13 cellular contexts compared by ENCODE assay signal in the genomic region with DNA sequence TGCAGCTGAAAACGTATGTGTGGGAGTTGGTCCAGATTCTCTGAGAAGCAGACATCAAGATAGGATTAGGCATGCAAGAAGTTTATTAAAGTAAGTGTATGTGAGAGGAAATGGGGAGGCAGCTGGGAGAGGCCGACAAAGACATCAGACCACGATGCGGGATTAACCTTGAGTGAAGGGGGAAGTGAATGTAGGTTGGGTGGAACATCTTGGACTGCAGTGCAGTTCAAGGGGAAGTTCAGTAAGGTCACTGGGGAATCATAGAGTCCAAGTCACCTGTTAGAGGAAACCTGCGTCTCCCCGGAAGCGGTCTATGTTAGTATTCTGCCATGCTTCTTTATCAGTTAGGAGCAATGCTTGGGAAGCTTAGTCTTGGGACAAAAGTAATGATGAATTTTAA. TPM values are rescaled to one million over a fixed set of nuclear protein-coding genes. Genes with fewer than 3 reads are reported as not detected.
A peak's percentile ranks its signal among the peaks of the same experiment; 100 is the strongest.
DNase-seq lines count a peak whose midpoint lies in the region; ATAC-seq, FAIRE-seq and TF ChIP-seq lines count a peak whose summit lies in the region.
"Had no signal": no experiment of that assay in that cellular context is flagged by ENCODE, and none has a peak within 500 bp of the region (broad histone marks: within the 10 kb centered on the region; RNA-seq: fewer than 3 reads in every experiment).

No MANE protein-coding gene starts in this region.

- no peak overlapping the region for H4K5ac ChIP-seq in H1 (ENCODE audit: insufficient read length, low read depth, low read length)

- peak overlapping the region; percentile 52; the same call in 1 of the 2 replicates for H2AFZ ChIP-seq in H1 (ENCODE audit: low read length)

- CTCF ChIA-PET in H1 (lab: Charles Lee; ENCODE audit: partially characterized antibody) = interaction anchor here (1.2 kb wide), 1 partner anchor 160 kb away, joined by 3 read pairs; no protein-coding TSS in a partner anchor

- H3K23ac ChIP-seq in H1 (ENCODE audit: insufficient read length) = no peak overlapping the region

- H3K36me3 ChIP-seq in H1 (ENCODE audit: control insufficient read depth in 2 of 4, insufficient read depth in 4 of 4, low read length in 3 of 4) = no peaks in the 10 kb centered on the region
- H3K36me3 ChIP-seq in vagina = no peaks in the 10 kb centered on the region
- H3K36me3 ChIP-seq: HAP-1 had no signal

- H2BK20ac ChIP-seq in H1 (ENCODE audit: low read length) = no peak overlapping the region

- no peaks in the 10 kb centered on the region for H3K79me2 ChIP-seq in H1 (ENCODE audit: control insufficient read depth in 1 of 2, insufficient read depth in 2 of 2, low read length in 2 of 2)

- H3K9me3 ChIP-seq in H1 (ENCODE audit: insufficient read depth in 2 of 2, low read depth in 1 of 2, low read length in 1 of 2) (no peaks in the 10 kb centered on the region), vagina (no peaks in the 10 kb centered on the region)
- H3K9me3 ChIP-seq: HAP-1 had no signal

- H3K4ac ChIP-seq in H1 (replicated peaks; ENCODE audit: insufficient read length, low read depth, low read length) = no peak overlapping the region

- H3K27me3 ChIP-seq in H1 (replicated peaks in 1 of 4; ENCODE audit: control insufficient read depth in 3 of 4, extremely low read depth in 1 of 4, insufficient read depth in 3 of 4, low read length in 3 of 4) (no peaks in the 10 kb centered on the region), vagina (no peaks in the 10 kb centered on the region)

- no peaks in the 10 kb centered on the region for H3K79me1 ChIP-seq in H1 (ENCODE audit: low read depth, low read length)

- no peak overlapping the region for H2AK5ac ChIP-seq in H1 (ENCODE audit: low read depth, low read length)

- WGBS in H1 (ENCODE audit: extremely low coverage in 1 of 2, insufficient coverage in 1 of 2, insufficient read length in 1 of 2, insufficient replicate concordance in 2 of 2, low coverage in 1 of 2, low lambda C conversion rate in 2 of 2, missing lambda C conversion rate in 1 of 2), 2 experiments = 84% methylated on average over 7 of the region's 7 CpGs; no CpG with 5 or more reads in 1 of the 2 experiments

- no peak for TF ChIP-seq CTCF in H1 (IDR thresholded peaks at IDR 0.05; ENCODE audit: control extremely low read depth in 1 of 3, insufficient read depth in 1 of 3, low read depth in 1 of 3, low read length in 3 of 3)
- no peak for TF ChIP-seq CTCF in vagina (IDR thresholded peaks at IDR 0.05)

- POLR2A ChIA-PET in H1 (lab: Charles Lee; ENCODE audit: partially characterized antibody) = no interaction called here

- H3K4me2 ChIP-seq in H1 (ENCODE audit: insufficient read depth in 1 of 2, low read depth in 2 of 2, low read length in 2 of 2) = no peak overlapping the region

- H2BK120ac ChIP-seq in H1 (replicated peaks; ENCODE audit: low read depth, low read length) = no peak overlapping the region

- no peak for FAIRE-seq in H1 (lab: Jason Lieb, UNC)

- H3K14ac ChIP-seq in H1 (ENCODE audit: insufficient read length) = no peak overlapping the region

- H3K56ac ChIP-seq in H1 (replicated peaks; ENCODE audit: insufficient read length, low read depth, low read length) = no peak overlapping the region

- no peaks in the 10 kb centered on the region for H4K20me1 ChIP-seq in H1 (replicated peaks in 1 of 2; ENCODE audit: control insufficient read depth in 1 of 2, insufficient read depth in 2 of 2, low read length in 2 of 2)

- H3K23me2 ChIP-seq in H1 (ENCODE audit: low read depth, low read length) = no peaks in the 10 kb centered on the region

- no peak overlapping the region for H3K9ac ChIP-seq in H1 (replicated peaks in 1 of 4; ENCODE audit: extremely low read depth in 1 of 4, low read depth in 3 of 4, low read length in 3 of 4)

- TF ChIP-seq POLR2A in H1 (IDR thresholded peaks at IDR 0.05; ENCODE audit: control extremely low read depth in 1 of 2, low read depth in 2 of 2, low read length in 2 of 2) = no peak
- no peak for TF ChIP-seq POLR2A in vagina (IDR thresholded peaks at IDR 0.05)

- intact Hi-C loops in vagina (cut with DNase I) = no loop called here

- TF ChIP-seq EP300 in H1 (IDR thresholded peaks at IDR 0.05; ENCODE audit: borderline replicate concordance in 1 of 2, low read depth in 2 of 2, low read length in 2 of 2) = no peak

- no peak overlapping the region for H2BK12ac ChIP-seq in H1 (ENCODE audit: low read depth, low read length)

- no peak overlapping the region for H2BK5ac ChIP-seq in H1 (ENCODE audit: low read depth, low read length)

- ATAC-seq in GM18502 (IDR thresholded peaks at IDR 0.05; ENCODE audit: poor library complexity, unreplicated experiment) (peak; percentile 76), GM21723 (IDR thresholded peaks at IDR 0.05; ENCODE audit: unreplicated experiment) (peak; percentile 80), HG03520 (IDR thresholded peaks at IDR 0.05; ENCODE audit: unreplicated experiment) (peak; percentile 54)
- no peak for ATAC-seq in activated CD4-positive, CD25-positive, alpha-beta regulatory T cell treated with anti-CD3 and anti-CD28 coated beads, Interleukin-2, amount 50 U/mL, for 24 hours

- H3K27ac ChIP-seq in H1 (ENCODE audit: low read depth, low read length) (no peak overlapping the region), vagina (no peak overlapping the region)

- no peak for TF ChIP-seq RAD21 in H1 (IDR thresholded peaks at IDR 0.05 in 1 of 2, conservative IDR thresholded peaks at IDR 0.05 in 1 of 2; ENCODE audit: low read depth in 2 of 2, low read length in 2 of 2)

- no peak overlapping the region for H2BK15ac ChIP-seq in H1 (ENCODE audit: low read length)

- H4K91ac ChIP-seq in H1 (replicated peaks; ENCODE audit: insufficient read length, low read length) = no peak overlapping the region

- no peaks in the 10 kb centered on the region for H3K4me1 ChIP-seq in H1 (replicated peaks in 1 of 4; ENCODE audit: control insufficient read depth in 3 of 4, insufficient read depth in 4 of 4, low read length in 3 of 4)
- no peaks in the 10 kb centered on the region for H3K4me1 ChIP-seq in vagina
- H3K4me1 ChIP-seq: HAP-1 had no signal

- no peak overlapping the region for H3K18ac ChIP-seq in H1 (ENCODE audit: extremely low read depth, low read length)

- DNase-seq in H1 (ENCODE audit: low read depth in 1 of 2, low spot score in 2 of 2) (no peak), NCI-H2081 treated with DMSO at 0.1 percent for 48 hours (lab: John Stamatoyannopoulos, UW) (no peak), iPS-NIHi11 (ENCODE audit: low spot score) (no peak), vagina (ENCODE audit: extremely low spot score in 2 of 2) (no peak)
- DNase-seq: amniotic stem cell, EL, immature natural killer cell, NCI-H1092 treated with DMSO at 0.1 percent for 48 hours had no signal

- H3K4me3 ChIP-seq in H1 (ENCODE audit: extremely low read depth in 1 of 4, insufficient read depth in 2 of 4, low read depth in 3 of 4, low read length in 4 of 4) (no peak overlapping the region), vagina (no peak overlapping the region)
- H3K4me3 ChIP-seq: HAP-1 had no signal

- H4K8ac ChIP-seq in H1 (ENCODE audit: extremely low read depth, insufficient read depth, low read length) = no peak overlapping the region

TF ChIP-seq in H1, 55 proteins besides CTCF, POLR2A, EP300 and RAD21:
- TF ChIP-seq GABPA (IDR thresholded peaks at IDR 0.05; ENCODE audit: borderline replicate concordance, insufficient read depth, low read length) (no peak), EZH2 (IDR thresholded peaks at IDR 0.05; ENCODE audit: low read depth, low read length, severe bottlenecking) (no peak), POU5F1 (IDR thresholded peaks at IDR 0.05; ENCODE audit: low read depth, low read length) (no peak), TAF7 (optimal IDR thresholded peaks at IDR 0.05; ENCODE audit: borderline replicate concordance, low read depth, low read length) (no peak), SIRT6 (IDR thresholded peaks at IDR 0.05; ENCODE audit: low read length) (no peak), SUZ12 (IDR thresholded peaks at IDR 0.05; ENCODE audit: low read length) (no peak), SIX5 (IDR thresholded peaks at IDR 0.05; ENCODE audit: low read depth, low read length) (no peak), RFX5 (IDR thresholded peaks at IDR 0.05; ENCODE audit: borderline replicate concordance, low read depth, low read length) (no peak), SP2 (IDR thresholded peaks at IDR 0.05; ENCODE audit: low read length) (no peak), ASH2L (IDR thresholded peaks at IDR 0.05; ENCODE audit: low read length) (no peak), KDM1A (IDR thresholded peaks at IDR 0.05; ENCODE audit: borderline replicate concordance, low read length) (no peak), GTF2F1 (IDR thresholded peaks at IDR 0.05; ENCODE audit: borderline replicate concordance, low read depth, low read length) (no peak), CBX5 (IDR thresholded peaks at IDR 0.05; ENCODE audit: low read depth, low read length) (no peak), CBX8 (IDR thresholded peaks at IDR 0.05; ENCODE audit: borderline replicate concordance, low read depth, low read length) (no peak), BACH1 (IDR thresholded peaks at IDR 0.05; ENCODE audit: low read length) (no peak), SAP30 (IDR thresholded peaks at IDR 0.05; ENCODE audit: insufficient read depth, insufficient replicate concordance, low read length) (no peak)
TF ChIP-seq in H1: peak in this region for 0.

RNA-seq across cellular contexts. Expression of gene CXCL8, which starts 22.0 kb away (rescaled TPM):
- total RNA-seq in H1 (2021; fragmentation: NEBNext Ultra II Directional; extraction: Animal tissue kit (Norgen Biotek cat#: 25700)) = not detected in 2 replicates
- polyA plus RNA-seq in H1 (2011; rRNA removed) = not detected in 2 replicates
- not detected for polyA plus RNA-seq in H1 (2011; cell fraction: cytosol; rRNA removed)
- not detected for polyA plus RNA-seq in H1 (2011; cell fraction: nucleus; rRNA removed)
- polyA plus RNA-seq in H1 (2012, experiment 1 of 2) = not detected in 4 replicates
- not detected for polyA plus RNA-seq in H1 (2012, experiment 2 of 2)
- 0.16 TPM for polyA plus RNA-seq in H1 (2013, experiment 1 of 2)
- polyA plus RNA-seq in H1 (2013, experiment 2 of 2) = not detected
- not detected in 2 replicates for polyA minus RNA-seq in H1 (2011; rRNA and poly(A)+ RNA removed)
- not detected for polyA minus RNA-seq in H1 (2011; cell fraction: cytosol; rRNA and poly(A)+ RNA removed)
- not detected for polyA minus RNA-seq in H1 (2011; cell fraction: nucleus; rRNA and poly(A)+ RNA removed)
- 0.49 TPM for total RNA-seq in vagina

Comparison
In these comparisons a context has a peak if more than half of its experiments do, and no peak if none do; other contexts are left out.
1. ATAC-seq: peak in GM18502 (single experiment), GM21723 (single experiment) and HG03520 (single experiment); none in activated CD4-positive, CD25-positive, alpha-beta regulatory T cell treated with anti-CD3 and anti-CD28 coated beads, Interleukin-2, amount 50 U/mL, for 24 hours (0 of 2).